In genomic region chr4:123421942-123422781, GRCh38 we compare ENCODE assay signal across 1 cellular context.
A peak's percentile ranks its signal among the peaks of the same experiment; 100 is the strongest.
TF ChIP-seq lines count a peak whose summit lies in the region.

No MANE protein-coding gene starts in this region.

TF ChIP-seq in HEK293, 187 proteins besides CTCF, POLR2A, EP300 and RAD21 (continued from another document):
- TF ChIP-seq ZNF530 (tag by site-specific recombination; IDR thresholded peaks at IDR 0.05; ENCODE audit: low read depth) (no peak), PRDM1 (tag by site-specific recombination; IDR thresholded peaks at IDR 0.05) (peak; percentile 41; the same call in 1 of the 2 replicates), GLI2 (tag by site-specific recombination; IDR thresholded peaks at IDR 0.05; ENCODE audit: borderline replicate concordance, low read depth) (no peak), ZNF423 (tag by site-specific recombination; IDR thresholded peaks at IDR 0.05) (no peak), ZNF239 (tag by site-specific recombination; IDR thresholded peaks at IDR 0.05) (no peak), ZNF174 (tag by site-specific recombination; IDR thresholded peaks at IDR 0.05) (no peak), ZNF747 (tag by site-specific recombination; IDR thresholded peaks at IDR 0.05) (no peak), OSR2 (tag by site-specific recombination; IDR thresholded peaks at IDR 0.05) (0 out of 2 replicates have a peak, but pooled peaks have one; percentile 3), ZNF785 (tag by site-specific recombination; IDR thresholded peaks at IDR 0.05) (no peak), PATZ1 (tag by site-specific recombination; IDR thresholded peaks at IDR 0.05) (no peak), YY2 (tag by site-specific recombination; IDR thresholded peaks at IDR 0.05) (no peak), ZNF629 (tag by site-specific recombination; IDR thresholded peaks at IDR 0.05) (0 out of 2 replicates have a peak, but pooled peaks have one; percentile 14), ZBTB7A (tag by site-specific recombination; IDR thresholded peaks at IDR 0.05; ENCODE audit: low read depth) (no peak), PRDM6 (tag by site-specific recombination; IDR thresholded peaks at IDR 0.05) (0 out of 2 replicates have a peak, but pooled peaks have one; percentile 14), KLF10 (tag by site-specific recombination; IDR thresholded peaks at IDR 0.05) (no peak), ZNF37A (tag by site-specific recombination; IDR thresholded peaks at IDR 0.05) (no peak)
- TF ChIP-seq, protein P1, sequence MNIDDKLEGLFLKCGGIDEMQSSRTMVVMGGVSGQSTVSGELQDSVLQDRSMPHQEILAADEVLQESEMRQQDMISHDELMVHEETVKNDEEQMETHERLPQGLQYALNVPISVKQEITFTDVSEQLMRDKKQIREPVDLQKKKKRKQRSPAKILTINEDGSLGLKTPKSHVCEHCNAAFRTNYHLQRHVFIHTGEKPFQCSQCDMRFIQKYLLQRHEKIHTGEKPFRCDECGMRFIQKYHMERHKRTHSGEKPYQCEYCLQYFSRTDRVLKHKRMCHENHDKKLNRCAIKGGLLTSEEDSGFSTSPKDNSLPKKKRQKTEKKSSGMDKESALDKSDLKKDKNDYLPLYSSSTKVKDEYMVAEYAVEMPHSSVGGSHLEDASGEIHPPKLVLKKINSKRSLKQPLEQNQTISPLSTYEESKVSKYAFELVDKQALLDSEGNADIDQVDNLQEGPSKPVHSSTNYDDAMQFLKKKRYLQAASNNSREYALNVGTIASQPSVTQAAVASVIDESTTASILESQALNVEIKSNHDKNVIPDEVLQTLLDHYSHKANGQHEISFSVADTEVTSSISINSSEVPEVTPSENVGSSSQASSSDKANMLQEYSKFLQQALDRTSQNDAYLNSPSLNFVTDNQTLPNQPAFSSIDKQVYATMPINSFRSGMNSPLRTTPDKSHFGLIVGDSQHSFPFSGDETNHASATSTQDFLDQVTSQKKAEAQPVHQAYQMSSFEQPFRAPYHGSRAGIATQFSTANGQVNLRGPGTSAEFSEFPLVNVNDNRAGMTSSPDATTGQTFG (tag by site-specific recombination; IDR thresholded peaks at IDR 0.05; ENCODE audit: borderline replicate concordance): no peak
